ENCODE assay signal across 15 cellular contexts in genomic region chr2:18456026-18456425, GRCh38.
A peak's percentile ranks its signal among the peaks of the same experiment; 100 is the strongest.
DNase-seq lines count a peak whose midpoint lies in the region; ATAC-seq and TF ChIP-seq lines count a peak whose summit lies in the region.
"Had no signal": no experiment of that assay in that cellular context is flagged by ENCODE, and none has a peak within 500 bp of the region (broad histone marks: within the 10 kb centered on the region; RNA-seq: fewer than 3 reads in every experiment).

No MANE protein-coding gene starts in this region.

- peaks cover 0 to 15% (median 0%) of the 10 kb centered on the region in 3 donors for H3K4me1 ChIP-seq in esophagus squamous epithelium
- no peaks in the 10 kb centered on the region for H3K4me1 ChIP-seq in lung (ENCODE audit: control insufficient read depth in 2 of 2, insufficient read depth in 2 of 2, low read length in 2 of 2)
- H3K4me1 ChIP-seq in tibial artery = peaks cover 0 to 53% (median 35%) of the 10 kb centered on the region in 4 donors

- TF ChIP-seq CTCF in esophagus squamous epithelium (IDR thresholded peaks at IDR 0.05) (no peak), lung (IDR thresholded peaks at IDR 0.05; ENCODE audit: control extremely low read depth, extremely low read depth) (no peak), tibial artery (IDR thresholded peaks at IDR 0.05) (no peak)

- H3K27me3 ChIP-seq in esophagus squamous epithelium (no peaks in the 10 kb centered on the region), lung (ENCODE audit: control insufficient read depth, insufficient read depth) (no peaks in the 10 kb centered on the region), tibial artery (no peaks in the 10 kb centered on the region)
- H3K27me3 ChIP-seq: BLaER1 treated with 17β-estradiol and CSF1 and Interleukin-3, amounts not matched to agents 10 nM and 100 nM; brain microvascular endothelial cell; ovary had no signal

- in situ Hi-C loops in SK-MEL-5 (cut with HindIII; ENCODE audit: low pct_unique_long_range_greater_than_20kb, low sequenced_read_pairs) = no loop called here

- H3K36me3 ChIP-seq in esophagus squamous epithelium (no peaks in the 10 kb centered on the region), lung (ENCODE audit: control insufficient read depth in 2 of 2, insufficient read depth in 2 of 2, low read length in 2 of 2) (no peaks in the 10 kb centered on the region), tibial artery (no peaks in the 10 kb centered on the region)
- H3K36me3 ChIP-seq: BLaER1 treated with 17β-estradiol and CSF1 and Interleukin-3, amounts not matched to agents 10 nM and 100 nM; brain microvascular endothelial cell; ovary had no signal

- ATAC-seq in lung (ENCODE audit: insufficient read depth, low FRiP score) (peak; percentile 6), HG03442 (IDR thresholded peaks at IDR 0.05; ENCODE audit: unreplicated experiment) (no peak)

- 14 to 25% methylated on average over 2 of the region's 2 CpGs for WGBS in esophagus squamous epithelium, 2 donors
- 19 to 56% methylated on average over 2 of the region's 2 CpGs for WGBS in lung, 2 donors

- no peak for TF ChIP-seq POLR2A in esophagus squamous epithelium (IDR thresholded peaks at IDR 0.05)

- H3K4me3 ChIP-seq in esophagus squamous epithelium (no peak overlapping the region), lung (no peak overlapping the region), tibial artery (peak overlapping the region in 1 of 2 donors; percentile 29)
- H3K4me3 ChIP-seq: BLaER1 treated with 17β-estradiol and CSF1 and Interleukin-3, amounts not matched to agents 10 nM and 100 nM; ovary had no signal

- DNase-seq in SK-MEL-5 (ENCODE audit: low read depth, low spot score) (peak; percentile 79), esophagus squamous epithelium (lab: John Stamatoyannopoulos, UW) (no peak), lung (ENCODE audit: low spot score) (no peak), tibial artery (peak in 1 of 2 donors; percentile 42), DMS53 treated with DMSO at 0.1 percent for 48 hours (lab: John Stamatoyannopoulos, UW; ENCODE audit: unreplicated experiment) (no peak), inferior parietal cortex (ENCODE audit: extremely low spot score) (no peak)
- DNase-seq: activated CD8-positive, alpha-beta memory T cell treated with anti-CD3 and anti-CD28 coated beads, Interleukin-2, amount 50 U/mL, for 4 hours; activated naive CD4-positive, alpha-beta T cell treated with Interleukin-2 at 50 U/mL for 16 hours; NCI-H1105 treated with DMSO at 0.1 percent for 48 hours; ovary; T-helper 9 cell had no signal

- peak overlapping the region in 3 of 4 donors; percentile 48 to 81 (median 64) for H3K27ac ChIP-seq in esophagus squamous epithelium
- no peak overlapping the region for H3K27ac ChIP-seq in lung (ENCODE audit: low read depth in 1 of 2, low read length in 1 of 2)
- H3K27ac ChIP-seq in tibial artery = peak overlapping the region; percentile 82 to 89
- H3K27ac ChIP-seq: BLaER1 treated with 17β-estradiol and CSF1 and Interleukin-3, amounts not matched to agents 10 nM and 100 nM; KMS-11; ovary had no signal

- H3K9me3 ChIP-seq in esophagus squamous epithelium = no peaks in the 10 kb centered on the region
- no peaks in the 10 kb centered on the region for H3K9me3 ChIP-seq in lung (ENCODE audit: control insufficient read depth in 2 of 2, insufficient read depth in 1 of 2, low read length in 1 of 2)
- no peaks in the 10 kb centered on the region for H3K9me3 ChIP-seq in tibial artery
- H3K9me3 ChIP-seq: ovary had no signal

- intact Hi-C loops in esophagus squamous epithelium (cut with DNase I) = no loop called here
- intact Hi-C loops in tibial artery (cut with DNase I; ENCODE audit: low total_unique reads) = no loop called here

Comparison
In these comparisons a context has a peak if more than half of its experiments do, and no peak if none do; other contexts are left out.
1. H3K27ac ChIP-seq: peak in esophagus squamous epithelium (3 of 4) and tibial artery (2 of 2); none in lung (0 of 2).